In genomic region chr9:99681113-99681512, GRCh38 we compare ENCODE assay signal across 1 cellular context.
TF ChIP-seq lines count a peak whose summit lies in the region.

No MANE protein-coding gene starts in this region.

TF ChIP-seq in HepG2, 621 proteins besides CTCF, POLR2A, EP300 and RAD21 (continued from another document):
- peak; percentile 47; the same call in 1 of the 2 replicates for TF ChIP-seq HNF4A (CRISPR knock-in tag; IDR thresholded peaks at IDR 0.05)
